Comparison of ENCODE assay signal across 1 cellular context in the genomic region with DNA sequence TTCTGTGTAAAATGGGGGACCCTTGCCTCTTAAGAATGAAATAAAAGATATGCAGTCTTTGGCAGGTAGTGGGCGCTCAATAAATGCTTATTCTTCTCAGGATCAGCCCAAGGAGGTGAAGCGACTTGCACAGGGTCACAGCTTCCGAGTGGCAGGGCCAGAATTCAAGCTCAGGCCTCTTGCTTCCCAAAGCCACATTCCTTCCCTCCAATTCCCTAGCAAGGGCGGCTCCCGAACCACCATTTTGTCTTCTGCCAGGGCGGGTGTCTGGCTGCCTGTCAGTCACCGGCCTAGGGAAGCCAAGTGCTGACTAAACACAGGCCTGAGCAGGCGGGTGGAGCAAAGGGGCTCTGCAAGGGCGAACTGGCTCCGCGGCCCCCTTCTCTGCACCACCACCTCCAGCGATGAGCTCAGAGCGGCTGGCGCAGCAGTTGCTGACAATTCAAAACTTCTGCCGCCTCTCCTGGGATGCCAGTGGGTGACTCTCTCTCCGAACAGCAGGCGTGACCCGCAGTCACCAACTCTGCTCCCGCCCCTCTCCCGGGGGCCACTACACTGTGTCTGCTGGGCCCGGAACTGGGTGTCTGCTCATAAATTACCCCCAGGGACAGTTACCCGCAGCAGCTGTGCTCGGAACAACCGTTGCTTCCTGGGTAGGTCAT.
TF ChIP-seq lines count a peak whose summit lies in the region.

No MANE protein-coding gene starts in this region.

TF ChIP-seq in HCT116, 20 proteins besides CTCF, POLR2A, EP300 and RAD21 (continued from another document):
- TF ChIP-seq, protein P1, sequence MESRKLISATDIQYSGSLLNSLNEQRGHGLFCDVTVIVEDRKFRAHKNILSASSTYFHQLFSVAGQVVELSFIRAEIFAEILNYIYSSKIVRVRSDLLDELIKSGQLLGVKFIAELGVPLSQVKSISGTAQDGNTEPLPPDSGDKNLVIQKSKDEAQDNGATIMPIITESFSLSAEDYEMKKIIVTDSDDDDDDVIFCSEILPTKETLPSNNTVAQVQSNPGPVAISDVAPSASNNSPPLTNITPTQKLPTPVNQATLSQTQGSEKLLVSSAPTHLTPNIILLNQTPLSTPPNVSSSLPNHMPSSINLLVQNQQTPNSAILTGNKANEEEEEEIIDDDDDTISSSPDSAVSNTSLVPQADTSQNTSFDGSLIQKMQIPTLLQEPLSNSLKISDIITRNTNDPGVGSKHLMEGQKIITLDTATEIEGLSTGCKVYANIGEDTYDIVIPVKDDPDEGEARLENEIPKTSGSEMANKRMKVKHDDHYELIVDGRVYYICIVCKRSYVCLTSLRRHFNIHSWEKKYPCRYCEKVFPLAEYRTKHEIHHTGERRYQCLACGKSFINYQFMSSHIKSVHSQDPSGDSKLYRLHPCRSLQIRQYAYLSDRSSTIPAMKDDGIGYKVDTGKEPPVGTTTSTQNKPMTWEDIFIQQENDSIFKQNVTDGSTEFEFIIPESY (IDR thresholded peaks at IDR 0.05; ENCODE audit: extremely low read depth, insufficient replicate concordance, low read length): no peak
- TF ChIP-seq ELF1 (IDR thresholded peaks at IDR 0.05; ENCODE audit: borderline replicate concordance, low read depth) (no peak), CBX3 (IDR thresholded peaks at IDR 0.05; ENCODE audit: low read depth) (no peak)
TF ChIP-seq in HCT116: peak in this region for 0.
